ENCODE assay signal across 9 cellular contexts in genomic region chr3:66442254-66443249, GRCh38. TPM values are rescaled to one million over a fixed set of nuclear protein-coding genes. Genes with fewer than 3 reads are reported as not detected.
DNase-seq lines count a peak whose midpoint lies in the region; ATAC-seq, FAIRE-seq and TF ChIP-seq lines count a peak whose summit lies in the region.
"Had no signal": no experiment of that assay in that cellular context is flagged by ENCODE, and none has a peak within 500 bp of the region (broad histone marks: within the 10 kb centered on the region; RNA-seq: fewer than 3 reads in every experiment).

No MANE protein-coding gene starts in this region.

- no peak overlapping the region for H2AK5ac ChIP-seq in neuronal stem cell (ENCODE audit: low read depth, low read length)

- no peak for ATAC-seq in GM19324 (IDR thresholded peaks at IDR 0.05; ENCODE audit: low FRiP score, unreplicated experiment)

- H2BK120ac ChIP-seq in neuronal stem cell (ENCODE audit: low read depth, low read length), result no peak overlapping the region

- peak overlapping the region; percentile 13 for H3K18ac ChIP-seq in neuronal stem cell (ENCODE audit: low read length)

- no peak overlapping the region for H4K8ac ChIP-seq in neuronal stem cell (ENCODE audit: low read depth, low read length)

- H3K23ac ChIP-seq in neuronal stem cell (ENCODE audit: low read depth, low read length, poor library complexity), result no peak overlapping the region

- peak overlapping the region; percentile 80 for H3K27ac ChIP-seq in neuronal stem cell (replicated peaks; ENCODE audit: low read length)
- H3K27ac ChIP-seq: HL-60 had no signal

- H2AFZ ChIP-seq in neuronal stem cell (ENCODE audit: low read length), result peak overlapping the region; percentile 32

- TF ChIP-seq CTCF in fibroblast of mammary gland (conservative IDR thresholded peaks at IDR 0.05; ENCODE audit: control insufficient read depth, insufficient read depth, low read depth, low read length), result no peak

- H3K4me1 ChIP-seq in neuronal stem cell (ENCODE audit: control insufficient read depth in 2 of 2, insufficient read depth in 1 of 2, low read depth in 1 of 2, low read length in 2 of 2), result peaks cover 31 to 57% of the 10 kb centered on the region in 2 donors

- no peak for TF ChIP-seq POLR2A in GM12891 (IDR thresholded peaks at IDR 0.05; ENCODE audit: low read depth, low read length)

- no peak overlapping the region for H3K14ac ChIP-seq in neuronal stem cell (ENCODE audit: low read length)

- peaks cover 12% of the 10 kb centered on the region for H3K79me1 ChIP-seq in neuronal stem cell (ENCODE audit: low read depth, low read length)

- H3K9me3 ChIP-seq in neuronal stem cell (replicated peaks in 1 of 2; ENCODE audit: control insufficient read depth in 2 of 2, insufficient read depth in 1 of 2, low read depth in 1 of 2, low read length in 2 of 2), result no peaks in the 10 kb centered on the region

- no peak overlapping the region for H3K4ac ChIP-seq in neuronal stem cell (ENCODE audit: low read length)

- H3K4me3 ChIP-seq in fibroblast of mammary gland (ENCODE audit: control insufficient read depth, low read depth, low read length), result peak overlapping the region; percentile 36
- no peak overlapping the region for H3K4me3 ChIP-seq in neuronal stem cell (ENCODE audit: low read length in 2 of 2)

- no peak overlapping the region for H3K9ac ChIP-seq in neuronal stem cell (ENCODE audit: low read depth, low read length, poor library complexity)

- H3K27me3 ChIP-seq in neuronal stem cell (ENCODE audit: control insufficient read depth in 3 of 3, insufficient read depth in 3 of 3, low read depth in 1 of 3, low read length in 3 of 3), result no peaks in the 10 kb centered on the region

- peaks cover 42 to 86% of the 10 kb centered on the region in 2 donors for H3K36me3 ChIP-seq in neuronal stem cell (replicated peaks in 1 of 2; ENCODE audit: control insufficient read depth in 2 of 2, insufficient read depth in 2 of 2, low read length in 2 of 2)

- no peak for FAIRE-seq in RCC 7860 (lab: Jason Lieb, UNC)
- no peak for FAIRE-seq in GM12891 (lab: Jason Lieb, UNC)

- no CpG with 5 or more reads among the region's 15 CpGs for WGBS in neuronal stem cell (ENCODE audit: extremely low coverage in 2 of 2, insufficient read length in 2 of 2, insufficient replicate concordance in 1 of 2), 2 donors

- H2BK15ac ChIP-seq in neuronal stem cell (ENCODE audit: low read length), result no peak overlapping the region

- DNase-seq in GM04503 (ENCODE audit: low read depth), result peak; percentile 45
- DNase-seq in RCC 7860 (ENCODE audit: low spot score), result peak; percentile 18
- DNase-seq in fibroblast of mammary gland (ENCODE audit: low read depth), result peak; percentile 90
- DNase-seq in neuronal stem cell (ENCODE audit: low spot score), result no peak
- DNase-seq in activated CD4-positive, CD25-positive, alpha-beta regulatory T cell treated with anti-CD3 and anti-CD28 coated beads, Interleukin-2, amount 50 U/mL, for 72 hours, result no peak
- no peak for DNase-seq in GM12891 (ENCODE audit: insufficient read length, low spot score)
- DNase-seq in 8988T, result no peak

- H2BK12ac ChIP-seq in neuronal stem cell (ENCODE audit: low read length), result no peak overlapping the region

- no peak overlapping the region for H3K4me2 ChIP-seq in neuronal stem cell (ENCODE audit: insufficient read depth, low read length, poor library complexity, severe bottlenecking)

- no peak overlapping the region for H2BK5ac ChIP-seq in neuronal stem cell (ENCODE audit: low read length)

- H4K91ac ChIP-seq in neuronal stem cell (ENCODE audit: low read depth, low read length, poor library complexity), result no peak overlapping the region

TF ChIP-seq in GM12891, 5 proteins besides CTCF, POLR2A, EP300 and RAD21:
- TF ChIP-seq POU2F2 (IDR thresholded peaks at IDR 0.05; ENCODE audit: low read depth, low read length) (no peak), PAX5 (IDR thresholded peaks at IDR 0.05; ENCODE audit: insufficient read depth, low read length, severe bottlenecking) (no peak), POLR2AphosphoS5 (IDR thresholded peaks at IDR 0.05; ENCODE audit: low read depth, low read length) (no peak), TAF1 (IDR thresholded peaks at IDR 0.05; ENCODE audit: low read depth, low read length) (no peak), SPI1 (IDR thresholded peaks at IDR 0.05; ENCODE audit: low read depth, low read length) (no peak)

RNA-seq across cellular contexts. Expression of gene LRIG1, which starts 58.3 kb away (rescaled TPM):
- polyA plus RNA-seq in neuronal stem cell (2013, experiment 1 of 2), result 183 TPM
- polyA plus RNA-seq in neuronal stem cell (2013, experiment 2 of 2), result 174 TPM
- 6.5 TPM for polyA plus RNA-seq in GM12891 (2012; ENCODE audit: low read depth, missing spikeins)

Comparison
In these comparisons a context has a peak if more than half of its experiments do, and no peak if none do; other contexts are left out.
1. DNase-seq: peak in GM04503 (single experiment), RCC 7860 (single experiment) and fibroblast of mammary gland (single experiment); none in neuronal stem cell (single experiment), activated CD4-positive, CD25-positive, alpha-beta regulatory T cell treated with anti-CD3 and anti-CD28 coated beads, Interleukin-2, amount 50 U/mL, for 72 hours (single experiment), GM12891 (single experiment) and 8988T (single experiment).